ENCODE assay signal across 1 cellular context in genomic region chr13:44436589-44437337, GRCh38.
TF ChIP-seq lines count a peak whose summit lies in the region.

No MANE protein-coding gene starts in this region.

TF ChIP-seq in GM23338, 12 proteins besides CTCF, POLR2A, EP300 and RAD21 (continued from another document):
- TF ChIP-seq STAT1 (IDR thresholded peaks at IDR 0.05; ENCODE audit: unreplicated experiment) (no peak), EZH2 (IDR thresholded peaks at IDR 0.05; ENCODE audit: low read depth, unreplicated experiment) (no peak), EZH2phosphoT487 (IDR thresholded peaks at IDR 0.05; ENCODE audit: unreplicated experiment) (no peak), POLR2AphosphoS5 (IDR thresholded peaks at IDR 0.05; ENCODE audit: low read depth) (peak; percentile 97)
- TF ChIP-seq, protein P1, sequence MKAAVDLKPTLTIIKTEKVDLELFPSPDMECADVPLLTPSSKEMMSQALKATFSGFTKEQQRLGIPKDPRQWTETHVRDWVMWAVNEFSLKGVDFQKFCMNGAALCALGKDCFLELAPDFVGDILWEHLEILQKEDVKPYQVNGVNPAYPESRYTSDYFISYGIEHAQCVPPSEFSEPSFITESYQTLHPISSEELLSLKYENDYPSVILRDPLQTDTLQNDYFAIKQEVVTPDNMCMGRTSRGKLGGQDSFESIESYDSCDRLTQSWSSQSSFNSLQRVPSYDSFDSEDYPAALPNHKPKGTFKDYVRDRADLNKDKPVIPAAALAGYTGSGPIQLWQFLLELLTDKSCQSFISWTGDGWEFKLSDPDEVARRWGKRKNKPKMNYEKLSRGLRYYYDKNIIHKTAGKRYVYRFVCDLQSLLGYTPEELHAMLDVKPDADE (IDR thresholded peaks at IDR 0.05) = 0 out of 2 replicates have a peak, but pooled peaks have one; percentile 37
